ENCODE assay signal across 9 cellular contexts in genomic region chr15:98983333-98983732, GRCh38. TPM values are rescaled to one million over a fixed set of nuclear protein-coding genes. Genes with fewer than 3 reads are reported as not detected.
A peak's percentile ranks its signal among the peaks of the same experiment; 100 is the strongest.
DNase-seq lines count a peak whose midpoint lies in the region; ATAC-seq and TF ChIP-seq lines count a peak whose summit lies in the region.
"Had no signal": no experiment of that assay in that cellular context is flagged by ENCODE, and none has a peak within 500 bp of the region (broad histone marks: within the 10 kb centered on the region; RNA-seq: fewer than 3 reads in every experiment).

No MANE protein-coding gene starts in this region.

- H3K27ac ChIP-seq in HEK293 (ENCODE audit: extremely low read depth, low read depth, low read length), result peak overlapping the region; percentile 54
- no peak overlapping the region for H3K27ac ChIP-seq in CD4-positive, alpha-beta memory T cell (ENCODE audit: low read depth, low read length)

- no peaks in the 10 kb centered on the region for H3K27me3 ChIP-seq in skeletal muscle satellite cell (ENCODE audit: control insufficient read depth, insufficient read depth, low read length)
- no peaks in the 10 kb centered on the region for H3K27me3 ChIP-seq in CD4-positive, alpha-beta memory T cell (ENCODE audit: insufficient read depth, low read length)

- peaks cover 6 to 12% of the 10 kb centered on the region in 2 donors for H3K27me3 Mint-ChIP-seq in CD4-positive, alpha-beta memory T cell

- no peak overlapping the region for H3K4me3 Mint-ChIP-seq in CD4-positive, alpha-beta memory T cell

- CTCF ChIA-PET in HEK293 (lab: Yijun Ruan, JAX), result interaction anchor here (0.6 to 1.2 kb wide), 3 partner anchors 93 to 542 kb away, joined by 3 to 6 read pairs (median 3); no protein-coding TSS in a partner anchor
- CTCF ChIA-PET in CD4-positive, alpha-beta memory T cell (lab: Charles Lee; ENCODE audit: partially characterized antibody), result interaction anchor here (0.5 kb wide), 1 partner anchor 233 kb away, joined by 3 read pairs; no protein-coding TSS in a partner anchor

- no peak overlapping the region for H3K4me3 ChIP-seq in HEK293 (ENCODE audit: low read depth, low read length)
- H3K4me3 ChIP-seq in fibroblast of the aortic adventitia (ENCODE audit: low read depth, low read length), result no peak overlapping the region
- H3K4me3 ChIP-seq in skeletal muscle satellite cell (ENCODE audit: low read length), result no peak overlapping the region
- no peak overlapping the region for H3K4me3 ChIP-seq in CD4-positive, alpha-beta memory T cell (ENCODE audit: low read length in 2 of 2)

- H3K9me3 ChIP-seq in HEK293 (ENCODE audit: control insufficient read depth, insufficient read depth, low read depth, low read length) (no peaks in the 10 kb centered on the region), skeletal muscle satellite cell (replicated peaks; ENCODE audit: low read length) (peaks cover 8% of the 10 kb centered on the region)
- peaks cover 4 to 9% of the 10 kb centered on the region in 2 donors for H3K9me3 ChIP-seq in CD4-positive, alpha-beta memory T cell (ENCODE audit: control insufficient read depth in 1 of 2, low read length in 2 of 2)

- POLR2A ChIA-PET in HEK293 (lab: Yijun Ruan, JAX), result interaction anchor here (0.6 to 0.7 kb wide), 2 partner anchors 29 to 113 kb away, joined by 3 to 4 read pairs; no protein-coding TSS in a partner anchor
- POLR2A ChIA-PET in CD4-positive, alpha-beta memory T cell (lab: Charles Lee; ENCODE audit: partially characterized antibody), result no interaction called here

- peak overlapping the region; percentile 8 for H3K4me2 ChIP-seq in skeletal muscle satellite cell (ENCODE audit: low read length)

- ATAC-seq in GM18517 (IDR thresholded peaks at IDR 0.05; ENCODE audit: unreplicated experiment), result no peak
- ATAC-seq in GM19397 (IDR thresholded peaks at IDR 0.05; ENCODE audit: unreplicated experiment), result no peak

- no peaks in the 10 kb centered on the region for H3K4me1 Mint-ChIP-seq in CD4-positive, alpha-beta memory T cell

- intact Hi-C loops in CD4-positive, alpha-beta memory T cell (cut with micrococcal nuclease), result no loop called here

- peaks cover 0 to 28% (median 17%) of the 10 kb centered on the region in 8 donors for H3K9me3 Mint-ChIP-seq in CD4-positive, alpha-beta memory T cell

- H3K36me3 Mint-ChIP-seq in CD4-positive, alpha-beta memory T cell, result peaks cover 0 to 4% of the 10 kb centered on the region in 2 donors

- H3K27ac Mint-ChIP-seq in CD4-positive, alpha-beta memory T cell, result no peak overlapping the region

- no peak overlapping the region for H3K9ac ChIP-seq in skeletal muscle satellite cell (ENCODE audit: low read depth, low read length)

- peaks cover 11% of the 10 kb centered on the region for H3K4me1 ChIP-seq in HEK293 (ENCODE audit: control insufficient read depth, insufficient read depth, low read length)
- peaks cover 20% of the 10 kb centered on the region for H3K4me1 ChIP-seq in skeletal muscle satellite cell (ENCODE audit: control insufficient read depth, insufficient read depth, low read length)
- no peaks in the 10 kb centered on the region for H3K4me1 ChIP-seq in CD4-positive, alpha-beta memory T cell (ENCODE audit: insufficient read depth, low read length)

- TF ChIP-seq CTCF in HEK293 (tag by site-specific recombination; IDR thresholded peaks at IDR 0.05) (no peak), fibroblast of the aortic adventitia (IDR thresholded peaks at IDR 0.05; ENCODE audit: insufficient read depth, low read length) (no peak)

- DNase-seq in fibroblast of the aortic adventitia (ENCODE audit: low read depth) (peak; percentile 90), NCI-H345 treated with DMSO at 0.1 percent for 48 hours (lab: John Stamatoyannopoulos, UW; ENCODE audit: unreplicated experiment) (no peak)
- no peak for DNase-seq in CD4-positive, alpha-beta memory T cell
- DNase-seq: NCI-H187 had no signal

- no peaks in the 10 kb centered on the region for H3K36me3 ChIP-seq in HEK293 (ENCODE audit: control insufficient read depth in 2 of 2, insufficient read depth in 1 of 2, low read length in 2 of 2)
- no peaks in the 10 kb centered on the region for H3K36me3 ChIP-seq in skeletal muscle satellite cell (ENCODE audit: insufficient read depth, low read length)
- no peaks in the 10 kb centered on the region for H3K36me3 ChIP-seq in CD4-positive, alpha-beta memory T cell (ENCODE audit: insufficient read depth, low read length)

TF ChIP-seq in HEK293, 187 proteins besides CTCF, POLR2A, EP300 and RAD21 (continues in another document):
- TF ChIP-seq ZNF704 (tag by site-specific recombination; IDR thresholded peaks at IDR 0.05) (no peak), REST (tag by site-specific recombination; IDR thresholded peaks at IDR 0.05) (no peak)

TF ChIP-seq in PFSK-1, 5 proteins besides CTCF, POLR2A, EP300 and RAD21:
- TF ChIP-seq SIN3A (IDR thresholded peaks at IDR 0.05; ENCODE audit: borderline replicate concordance, insufficient read depth, low read length) (0 out of 2 replicates have a peak, but pooled peaks have one; percentile 28), REST (IDR thresholded peaks at IDR 0.05; ENCODE audit: insufficient read depth in 1 of 2, low read depth in 2 of 2, low read length in 2 of 2) (no peak)

RNA-seq across cellular contexts. Expression of gene PGPEP1L, which starts 24.3 kb away (rescaled TPM):
- not detected for polyA plus RNA-seq in PFSK-1 (2012; ENCODE audit: insufficient read length, low read depth)
- not detected in 2 replicates for total RNA-seq in fibroblast of the aortic adventitia (ENCODE audit: low replicate concordance)
- total RNA-seq in skeletal muscle satellite cell (2012; rRNA removed), result not detected in 2 replicates
- not detected for total RNA-seq in CD4-positive, alpha-beta memory T cell
- not detected for polyA plus RNA-seq in CD4-positive, alpha-beta memory T cell
